6 cellular contexts compared by ENCODE assay signal in the genomic region with DNA sequence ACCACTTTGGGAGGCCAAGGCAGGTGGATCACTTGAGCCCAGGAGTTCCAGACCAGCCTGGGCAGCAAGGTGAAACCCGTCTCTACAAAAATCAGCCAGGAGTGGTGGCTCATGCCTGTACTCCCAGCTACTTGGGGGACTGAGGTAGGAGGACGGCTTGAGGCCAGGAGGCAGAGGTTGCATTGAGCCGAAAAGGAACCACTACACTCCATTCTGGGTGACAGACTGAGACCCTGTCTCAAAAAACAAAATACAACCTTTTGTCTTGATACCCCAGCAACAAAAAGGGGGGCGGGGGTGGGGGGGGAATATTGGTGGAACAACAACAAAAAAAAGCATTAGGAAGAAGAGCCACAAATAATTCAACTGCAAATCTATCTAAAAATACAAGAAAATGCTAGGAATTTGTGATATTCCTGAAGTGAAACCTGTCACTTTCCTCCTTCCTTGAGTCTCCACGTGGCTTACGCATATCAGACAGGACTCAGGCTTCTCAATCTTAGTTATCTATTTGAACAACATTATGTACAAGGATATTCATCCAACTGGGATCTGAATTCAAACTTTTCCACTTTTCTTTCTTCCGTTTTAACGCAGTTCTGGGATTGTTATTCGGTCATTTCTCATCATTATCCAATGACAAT. TPM values are rescaled to one million over a fixed set of nuclear protein-coding genes. Genes with fewer than 3 reads are reported as not detected.
A peak's percentile ranks its signal among the peaks of the same experiment; 100 is the strongest.
DNase-seq lines count a peak whose midpoint lies in the region; ATAC-seq, FAIRE-seq and TF ChIP-seq lines count a peak whose summit lies in the region.

No MANE protein-coding gene starts in this region.

- no peaks in the 10 kb centered on the region for H3K9me3 ChIP-seq in Karpas-422 (ENCODE audit: low read length)
- no peaks in the 10 kb centered on the region for H3K9me3 ChIP-seq in pancreas

- H3K9me2 ChIP-seq in Karpas-422 (replicated peaks; ENCODE audit: insufficient read depth, low read length): no peaks in the 10 kb centered on the region

- TF ChIP-seq CTCF in brain microvascular endothelial cell (IDR thresholded peaks at IDR 0.05; ENCODE audit: low read depth, low read length, missing control alignments): no peak
- TF ChIP-seq CTCF in pancreas (IDR thresholded peaks at IDR 0.05): no peak

- H3K4me2 ChIP-seq in Karpas-422 (ENCODE audit: low read depth, low read length, poor library complexity, severe bottlenecking): peak overlapping the region; percentile 98

- no peak overlapping the region for H2AFZ ChIP-seq in Karpas-422 (ENCODE audit: low read length)

- DNase-seq in Karpas-422: no peak
- DNase-seq in brain microvascular endothelial cell: no peak
- no peak for DNase-seq in pancreas
- DNase-seq in stimulated activated CD4-positive, alpha-beta T cell treated with anti-CD3 and anti-CD28 coated beads, Interleukin-2, amount 100 ng/mL, for 24 hours: no peak
- DNase-seq in middle frontal gyrus (ENCODE audit: extremely low spot score, low spot score): no peak

- no peaks in the 10 kb centered on the region for H4K20me1 ChIP-seq in Karpas-422 (ENCODE audit: insufficient read depth, low read depth, low read length)

- WGBS in pancreas, 2 donors: 28 to 29% methylated on average over 9 of the region's 9 CpGs

- H3K79me2 ChIP-seq in Karpas-422 (ENCODE audit: low read length): peaks cover 42% of the 10 kb centered on the region

- no peaks in the 10 kb centered on the region for H3K36me3 ChIP-seq in Karpas-422 (ENCODE audit: insufficient read depth, low read length)
- H3K36me3 ChIP-seq in brain microvascular endothelial cell (replicated peaks): no peaks in the 10 kb centered on the region
- H3K36me3 ChIP-seq in pancreas: no peaks in the 10 kb centered on the region

- in situ Hi-C loops in brain microvascular endothelial cell (cut with HindIII; ENCODE audit: low pct_ligation_motif_present, low sequenced_read_pairs): no loop called here

- intact Hi-C loops in pancreas (cut with DNase I): no loop called here

- H3K27ac ChIP-seq in Karpas-422 (ENCODE audit: low read length) (peak overlapping the region; percentile 79), brain microvascular endothelial cell (peak overlapping the region; percentile 69), pancreas (peak overlapping the region; percentile 67 to 96 (median 87))

- H3K4me1 ChIP-seq in Karpas-422 (ENCODE audit: low read length) (peaks cover 20% of the 10 kb centered on the region), pancreas (peaks cover 0 to 7% (median 6%) of the 10 kb centered on the region in 3 donors)

- H3K27me3 ChIP-seq in Karpas-422 (ENCODE audit: low read length) (no peaks in the 10 kb centered on the region), brain microvascular endothelial cell (replicated peaks) (no peaks in the 10 kb centered on the region), pancreas (no peaks in the 10 kb centered on the region)

- H3K4me3 ChIP-seq in Karpas-422 (ENCODE audit: low read length): peak overlapping the region; percentile 76
- H3K4me3 ChIP-seq in brain microvascular endothelial cell (ENCODE audit: low read depth, low read length): peak overlapping the region; percentile 57
- H3K4me3 ChIP-seq in pancreas: peak overlapping the region; percentile 28 to 68 (median 54)

- FAIRE-seq in pancreas (lab: Jason Lieb, UNC): no peak

- peak overlapping the region; percentile 83 for H3K9ac ChIP-seq in Karpas-422 (ENCODE audit: low read length)

- ATAC-seq in pancreas: no peak
- ATAC-seq in GM19397 (IDR thresholded peaks at IDR 0.05; ENCODE audit: unreplicated experiment): no peak

RNA-seq across cellular contexts. Expression of gene R3HDM2, which starts 1.2 kb away (rescaled TPM):
- total RNA-seq in Karpas-422 (2014; rRNA removed; shearing (Covaris generic); ENCODE audit: low replicate concordance): 31.9 and 39.0 TPM in 2 replicates
- 10 to 100 TPM; 22.9 to 39.8 (median 25.5) TPM for total RNA-seq in pancreas
- polyA plus RNA-seq in pancreas: 10 to 100 TPM; 14.5 to 16.8 TPM

RNA-seq across cellular contexts. Expression of gene INHBC, which starts 5.0 kb away (rescaled TPM):
- total RNA-seq in Karpas-422 (2014; rRNA removed; shearing (Covaris generic); ENCODE audit: low replicate concordance): 0.11 TPM in 1 of 2 replicates, not detected in the other
- total RNA-seq in pancreas: under 1 TPM in 2 of 6 donors, not detected in 4; 0.09 TPM
- polyA plus RNA-seq in pancreas: not detected

RNA-seq across cellular contexts. Expression of gene INHBE, which starts 25.5 kb away (rescaled TPM):
- 14.3 and 17.9 TPM in 2 replicates for total RNA-seq in Karpas-422 (2014; rRNA removed; shearing (Covaris generic); ENCODE audit: low replicate concordance)
- 10 to 100 TPM in 1 of 6 donors, under 1 TPM in 1, not detected in 4; 0.24 to 17.8 TPM for total RNA-seq in pancreas
- under 1 TPM in 1 of 2 donors, not detected in 1; 0.05 TPM for polyA plus RNA-seq in pancreas

RNA-seq across cellular contexts. Expression of gene GLI1, which starts 30.0 kb away (rescaled TPM):
- 1.9 and 9.3 TPM in 2 replicates for total RNA-seq in Karpas-422 (2014; rRNA removed; shearing (Covaris generic); ENCODE audit: low replicate concordance)
- 1 to 10 TPM in 1 of 6 donors, under 1 TPM in 3, not detected in 2; 0.06 to 2.2 (median 0.79) TPM for total RNA-seq in pancreas
- polyA plus RNA-seq in pancreas: under 1 TPM; 0.19 TPM

RNA-seq across cellular contexts. Expression of gene ARHGAP9, which starts 50.1 kb away (rescaled TPM):
- 6.7 and 12.3 TPM in 2 replicates for total RNA-seq in Karpas-422 (2014; rRNA removed; shearing (Covaris generic); ENCODE audit: low replicate concordance)
- total RNA-seq in pancreas: 10 to 100 TPM in 1 of 6 donors, 1 to 10 TPM in 3, under 1 TPM in 2; 0.39 to 11.7 (median 3.6) TPM
- polyA plus RNA-seq in pancreas: 1 to 10 TPM; 6.2 to 6.5 TPM
